8 cellular contexts compared by ENCODE assay signal in the genomic region with DNA sequence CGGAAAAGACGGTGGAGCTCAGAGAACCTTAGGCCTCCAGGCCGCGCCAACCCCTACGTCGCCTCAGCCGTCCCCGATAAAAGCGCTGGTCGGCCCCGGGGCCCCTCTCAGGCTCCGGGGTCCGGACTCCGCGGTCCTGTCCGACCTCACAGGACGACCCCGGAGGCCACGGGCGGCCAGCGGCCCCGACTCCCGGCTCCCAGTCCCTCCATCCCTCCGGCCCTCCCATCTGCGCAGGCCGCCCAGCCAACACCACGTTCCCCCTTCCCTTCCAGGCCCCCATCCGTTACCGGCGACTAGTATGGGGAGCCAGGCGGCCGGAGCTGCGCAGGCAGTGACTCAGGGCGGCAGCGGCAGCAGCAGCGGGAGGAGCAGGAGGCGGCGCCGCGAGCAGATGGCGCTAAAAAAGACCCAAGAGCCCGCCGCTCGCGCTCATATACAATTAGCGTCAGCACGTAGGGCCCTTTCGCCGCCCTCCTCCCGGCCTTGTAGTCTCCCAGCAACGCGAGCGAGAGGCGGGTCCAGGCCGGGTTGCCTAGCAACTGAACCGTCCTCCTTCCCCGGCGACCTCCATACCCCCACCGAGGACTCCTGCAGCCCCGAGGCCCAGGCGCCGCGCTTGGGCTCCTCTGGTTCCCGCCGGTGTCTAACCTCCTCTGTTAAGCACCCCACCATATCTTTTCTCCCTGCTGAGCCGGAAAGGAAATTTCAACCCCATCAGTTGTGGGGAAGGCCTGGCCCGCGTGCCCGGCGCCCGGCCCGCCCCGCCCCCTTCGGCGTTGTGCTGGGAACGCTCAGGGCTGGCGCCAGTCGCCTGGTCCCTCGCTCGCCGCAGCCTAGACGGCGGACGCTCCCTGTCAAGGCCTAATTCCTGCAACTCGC. TPM values are rescaled to one million over a fixed set of nuclear protein-coding genes. Genes with fewer than 3 reads are reported as not detected.
DNase-seq lines count a peak whose midpoint lies in the region; ATAC-seq and TF ChIP-seq lines count a peak whose summit lies in the region.

A gene with protein sequence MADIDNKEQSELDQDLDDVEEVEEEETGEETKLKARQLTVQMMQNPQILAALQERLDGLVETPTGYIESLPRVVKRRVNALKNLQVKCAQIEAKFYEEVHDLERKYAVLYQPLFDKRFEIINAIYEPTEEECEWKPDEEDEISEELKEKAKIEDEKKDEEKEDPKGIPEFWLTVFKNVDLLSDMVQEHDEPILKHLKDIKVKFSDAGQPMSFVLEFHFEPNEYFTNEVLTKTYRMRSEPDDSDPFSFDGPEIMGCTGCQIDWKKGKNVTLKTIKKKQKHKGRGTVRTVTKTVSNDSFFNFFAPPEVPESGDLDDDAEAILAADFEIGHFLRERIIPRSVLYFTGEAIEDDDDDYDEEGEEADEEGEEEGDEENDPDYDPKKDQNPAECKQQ (minus strand): TSS at position 409 of the 882 bp plus-strand sequence. CDS start 10,466 bp downstream, outside the sequence.

- peaks cover 14% of the 10 kb centered on the region for H3K4me1 ChIP-seq in thymus (ENCODE audit: control insufficient read depth, insufficient read depth, low read length)

- peak; percentile 93 for ATAC-seq in HG02610 (IDR thresholded peaks at IDR 0.05; ENCODE audit: unreplicated experiment)

- peak within 1 kb of the TSS; percentile 96 for H3K27ac ChIP-seq in thymus (ENCODE audit: low read depth)

- no peaks in the 10 kb centered on the region for H3K36me3 ChIP-seq in thymus (ENCODE audit: control insufficient read depth, insufficient read depth)

- H3K9me3 Mint-ChIP-seq in activated naive CD8-positive, alpha-beta T cell (ENCODE audit: low read depth): no peaks in the 10 kb centered on the region
- H3K9me3 Mint-ChIP-seq in glutamatergic neuron (ENCODE audit: unreplicated experiment) (peaks cover 17% of the 10 kb centered on the region), osteocyte (ENCODE audit: unreplicated experiment) (no peaks in the 10 kb centered on the region)

- H3K9me3 ChIP-seq in thymus (ENCODE audit: control insufficient read depth): no peaks in the 10 kb centered on the region

- peak within 1 kb of the TSS; percentile 95 for H3K4me3 Mint-ChIP-seq in activated naive CD8-positive, alpha-beta T cell
- H3K4me3 Mint-ChIP-seq in glutamatergic neuron (ENCODE audit: unreplicated experiment): peak within 1 kb of the TSS; percentile 98
- H3K4me3 Mint-ChIP-seq in osteocyte (ENCODE audit: unreplicated experiment): peak within 1 kb of the TSS; percentile 91

- H3K27me3 ChIP-seq in thymus (ENCODE audit: control insufficient read depth, insufficient read depth): no peaks in the 10 kb centered on the region

- H3K27ac Mint-ChIP-seq in activated naive CD8-positive, alpha-beta T cell: peak within 1 kb of the TSS; percentile 100
- peak within 1 kb of the TSS; percentile 99 for H3K27ac Mint-ChIP-seq in glutamatergic neuron (ENCODE audit: unreplicated experiment)
- peak within 1 kb of the TSS; percentile 98 for H3K27ac Mint-ChIP-seq in osteocyte (ENCODE audit: unreplicated experiment)

- H3K27me3 Mint-ChIP-seq in activated naive CD8-positive, alpha-beta T cell: no peaks in the 10 kb centered on the region
- H3K27me3 Mint-ChIP-seq in glutamatergic neuron (ENCODE audit: unreplicated experiment) (peaks cover 7% of the 10 kb centered on the region), osteocyte (ENCODE audit: unreplicated experiment) (no peaks in the 10 kb centered on the region)

- peaks cover 20% of the 10 kb centered on the region for H3K36me3 Mint-ChIP-seq in activated naive CD8-positive, alpha-beta T cell
- H3K36me3 Mint-ChIP-seq in glutamatergic neuron (ENCODE audit: unreplicated experiment) (no peaks in the 10 kb centered on the region), osteocyte (ENCODE audit: unreplicated experiment) (peaks cover 7% of the 10 kb centered on the region)

- WGBS in thymus: under 1% methylated on average over 85 of the region's 85 CpGs

- peaks cover 46% of the 10 kb centered on the region for H3K4me1 Mint-ChIP-seq in activated naive CD8-positive, alpha-beta T cell (ENCODE audit: low read depth)
- H3K4me1 Mint-ChIP-seq in glutamatergic neuron (ENCODE audit: low read depth, unreplicated experiment) (peaks cover 25% of the 10 kb centered on the region), osteocyte (ENCODE audit: unreplicated experiment) (peaks cover 39% of the 10 kb centered on the region)

- peak within 1 kb of the TSS; percentile 89 for H3K4me3 ChIP-seq in GM08714 (ENCODE audit: low read length)
- peak within 1 kb of the TSS; percentile 57 for H3K4me3 ChIP-seq in thymus (ENCODE audit: low read length)

- TF ChIP-seq CTCF in glutamatergic neuron (IDR thresholded peaks at IDR 0.05; ENCODE audit: partially characterized antibody, unreplicated experiment): no peak
- no peak for TF ChIP-seq CTCF in osteocyte (IDR thresholded peaks at IDR 0.05)

- DNase-seq in NCI-H1092 treated with DMSO at 0.1 percent for 48 hours (lab: John Stamatoyannopoulos, UW) (peak; percentile 93), SKM-1 (lab: John Stamatoyannopoulos, UW; ENCODE audit: unreplicated experiment) (peak; percentile 46), glutamatergic neuron (peak; percentile 97), osteocyte (ENCODE audit: extremely low spot score, unreplicated experiment) (peak; percentile 98)

RNA-seq across cellular contexts. Expression of the gene that starts here (rescaled TPM):
- total RNA-seq in glutamatergic neuron (ENCODE audit: unreplicated experiment): 635 TPM
- total RNA-seq in osteocyte: 542 and 552 TPM in 2 replicates
- polyA plus RNA-seq in thymus: 548 TPM

Comparison
In these comparisons a context has a peak if more than half of its experiments do, and no peak if none do; other contexts are left out.
1. Peak in every context shown above with its lines: DNase-seq, ATAC-seq, H3K4me3 ChIP-seq and H3K27ac ChIP-seq.
2. DNase-seq: peak in every context shown above with its lines; median percentile 98 in osteocyte; 97 in glutamatergic neuron; 93 in NCI-H1092 treated with DMSO at 0.1 percent for 48 hours; 46 in SKM-1.